ENCODE assay signal across 8 cellular contexts in the genomic region with DNA sequence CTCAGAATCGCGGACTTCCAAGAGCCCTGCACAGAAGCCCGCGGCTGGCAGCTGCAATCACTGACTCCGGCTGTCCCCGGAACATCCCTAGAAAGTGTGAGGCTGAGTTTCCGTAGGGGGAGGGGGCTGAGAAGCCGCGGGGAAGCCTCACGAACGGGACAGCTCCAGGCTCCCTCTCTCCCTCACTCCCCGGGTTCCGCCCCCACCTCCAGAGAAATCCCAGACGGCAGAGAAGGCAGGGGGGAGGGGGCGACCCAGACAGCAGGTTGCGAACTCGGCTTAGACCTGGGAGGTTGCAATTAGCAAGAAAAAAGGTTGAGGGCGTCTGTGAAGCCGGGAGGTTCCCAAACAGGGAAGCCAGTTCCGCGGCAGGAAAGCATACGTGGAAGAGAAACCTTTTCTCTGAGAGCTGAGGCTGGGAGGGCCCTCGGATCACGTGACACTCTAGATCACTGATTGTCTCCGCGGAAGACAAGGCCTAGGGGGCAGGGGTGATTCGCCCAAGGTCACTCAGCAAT.
DNase-seq lines count a peak whose midpoint lies in the region; ATAC-seq and TF ChIP-seq lines count a peak whose summit lies in the region.

No MANE protein-coding gene starts in this region.

- in situ Hi-C loops in GM13977 (cut with MboI; ENCODE audit: low pct_unique_long_range_greater_than_20kb, low sequenced_read_pairs, unreplicated experiment) (no loop called here), gastrocnemius medialis (cut with MboI; ENCODE audit: low sequenced_read_pairs in 4 of 4) (no loop called here)

- H3K9me3 Mint-ChIP-seq in CD14-positive monocyte (peaks cover 1 to 12% (median 9%) of the 10 kb centered on the region in 7 donors), immature natural killer cell (peaks cover 0 to 6% (median 1%) of the 10 kb centered on the region in 6 donors)

- no peak for DNase-seq in CD14-positive monocyte (ENCODE audit: low spot score)
- peak; percentile 72 for DNase-seq in NCI-H1105 (lab: John Stamatoyannopoulos, UW)
- DNase-seq in SHP77 (lab: John Stamatoyannopoulos, UW) = peak; percentile 90 to 93
- DNase-seq in immature natural killer cell = no peak
- DNase-seq in UCSD-AML1 (lab: John Stamatoyannopoulos, UW; ENCODE audit: unreplicated experiment) = no peak
- no peak for DNase-seq in ascending aorta (ENCODE audit: low spot score in 2 of 2)
- DNase-seq in GM13977 (ENCODE audit: low spot score) = no peak
- DNase-seq in gastrocnemius medialis = no peak

- H3K27ac ChIP-seq in ascending aorta = no peak overlapping the region
- no peak overlapping the region for H3K27ac ChIP-seq in gastrocnemius medialis

- H3K36me3 ChIP-seq in ascending aorta (no peaks in the 10 kb centered on the region), gastrocnemius medialis (no peaks in the 10 kb centered on the region)

- no peaks in the 10 kb centered on the region for H3K27me3 ChIP-seq in ascending aorta
- peaks cover 13 to 29% (median 18%) of the 10 kb centered on the region in 3 donors for H3K27me3 ChIP-seq in gastrocnemius medialis

- H3K36me3 Mint-ChIP-seq in CD14-positive monocyte (no peaks in the 10 kb centered on the region), immature natural killer cell (no peaks in the 10 kb centered on the region)

- H3K27ac Mint-ChIP-seq in CD14-positive monocyte (no peak overlapping the region), immature natural killer cell (no peak overlapping the region)

- peak overlapping the region in 1 of 2 donors; percentile 31 for H3K4me3 ChIP-seq in ascending aorta
- no peak overlapping the region for H3K4me3 ChIP-seq in gastrocnemius medialis

- peak overlapping the region; percentile 37 to 81 for H3K4me3 Mint-ChIP-seq in CD14-positive monocyte
- peak overlapping the region in 3 of 5 donors; percentile 24 to 58 (median 43) for H3K4me3 Mint-ChIP-seq in immature natural killer cell

- H3K27me3 Mint-ChIP-seq in CD14-positive monocyte (ENCODE audit: low read depth in 3 of 3) (peaks cover 42 to 56% (median 52%) of the 10 kb centered on the region in 3 donors), immature natural killer cell (ENCODE audit: low read depth in 3 of 3) (peaks cover 7 to 20% (median 9%) of the 10 kb centered on the region in 3 donors)

- TF ChIP-seq CTCF in CD14-positive monocyte (IDR thresholded peaks at IDR 0.05) = no peak
- no peak for TF ChIP-seq CTCF in ascending aorta (IDR thresholded peaks at IDR 0.05)
- TF ChIP-seq CTCF in GM13977 (IDR thresholded peaks at IDR 0.05; ENCODE audit: extremely low read depth, insufficient read depth, missing control alignments) = no peak
- TF ChIP-seq CTCF in gastrocnemius medialis (IDR thresholded peaks at IDR 0.05 in 4 of 5, conservative IDR thresholded peaks at IDR 0.05 in 1 of 5) = no peak

- no peak for TF ChIP-seq POLR2A in gastrocnemius medialis (IDR thresholded peaks at IDR 0.05)

- H3K4me1 Mint-ChIP-seq in CD14-positive monocyte = peaks cover 7% of the 10 kb centered on the region
- H3K4me1 Mint-ChIP-seq in immature natural killer cell = peaks cover 17 to 25% of the 10 kb centered on the region in 2 donors

- intact Hi-C loops in CD14-positive monocyte (cut with micrococcal nuclease) = no loop called here
- intact Hi-C loops in ascending aorta (cut with DNase I) = no loop called here
- intact Hi-C loops in gastrocnemius medialis (cut with DNase I; ENCODE audit: low total_unique reads) = no loop called here

- H3K4me1 ChIP-seq in ascending aorta = peaks cover 3 to 4% of the 10 kb centered on the region in 2 donors
- peaks cover 0 to 2% of the 10 kb centered on the region in 2 donors for H3K4me1 ChIP-seq in gastrocnemius medialis

- H3K9me3 ChIP-seq in ascending aorta (no peaks in the 10 kb centered on the region), gastrocnemius medialis (no peaks in the 10 kb centered on the region)

- no peak for ATAC-seq in gastrocnemius medialis

Comparison
In these comparisons a context has a peak if more than half of its experiments do, and no peak if none do; other contexts are left out.
1. DNase-seq: peak in NCI-H1105 (single experiment) and SHP77 (2 of 2); none in CD14-positive monocyte (single experiment), immature natural killer cell (0 of 3), UCSD-AML1 (single experiment), ascending aorta (0 of 2), GM13977 (single experiment) and gastrocnemius medialis (0 of 2).